Comparison of ENCODE assay signal across 38 cellular contexts in the genomic region with DNA sequence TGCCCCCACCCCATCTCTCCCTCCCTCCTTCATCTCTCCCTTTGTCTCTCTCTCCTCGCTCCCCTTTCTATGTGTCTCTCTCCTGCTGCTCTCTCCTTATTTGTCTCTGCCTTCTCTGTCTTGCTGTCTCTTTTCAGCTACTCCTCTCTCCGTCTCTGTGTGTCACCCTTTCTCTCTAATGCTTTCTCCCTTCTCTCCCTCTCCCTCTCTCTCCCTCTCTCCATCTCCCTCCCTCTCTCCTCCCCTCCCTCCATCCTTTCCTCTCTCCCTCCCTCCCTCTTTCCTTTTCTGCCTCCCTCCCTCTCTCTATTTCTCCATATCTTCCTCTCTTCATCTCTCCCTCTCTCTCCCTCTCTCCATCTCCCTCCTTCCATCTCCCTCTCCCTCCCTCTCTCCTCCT. TPM values are rescaled to one million over a fixed set of nuclear protein-coding genes. Genes with fewer than 3 reads are reported as not detected.
"Had no signal": no experiment of that assay in that cellular context is flagged by ENCODE, and none has a peak within 500 bp of the region (broad histone marks: within the 10 kb centered on the region; RNA-seq: fewer than 3 reads in every experiment).

No MANE protein-coding gene starts in this region.

- H3K36me3 ChIP-seq: brain microvascular endothelial cell, esophagus muscularis mucosa, gastrocnemius medialis, heart right ventricle, WERI-Rb-1 had no signal

- FAIRE-seq: astrocyte, bronchial epithelial cell had no signal

- DNase-seq: activated B cell treated with CpG ODN at 0.5 μM for 24 hours; activated CD4-positive, alpha-beta T cell treated with anti-CD3 and anti-CD28 coated beads for 48 hours; activated CD4-positive, alpha-beta T cell treated with anti-CD3 and anti-CD28 coated beads, Interleukin-2, amount 50 U/mL, for 1 hour; activated CD4-positive, alpha-beta T cell treated with anti-CD3 and anti-CD28 coated beads, Interleukin-2, amount 50 U/mL, for 48 hours; activated CD8-positive, alpha-beta memory T cell treated with anti-CD3 and anti-CD28 coated beads for 24 hours; activated CD8-positive, alpha-beta T cell treated with anti-CD3 and anti-CD28 coated beads for 36 hours; activated effector memory CD4-positive, alpha-beta T cell treated with Interleukin-2 at 50 U/mL for 16 hours; activated gamma-delta T cell treated with Interleukin-2 at 50 U/mL for 16 hours; activated naive CD4-positive, alpha-beta T cell treated with anti-CD3 and anti-CD28 coated beads, Interleukin-2, amount 50 U/mL, for 16 hours; activated naive CD4-positive, alpha-beta T cell treated with Interleukin-2 at 50 U/mL for 16 hours; activated T-cell treated with anti-CD3 and anti-CD28 coated beads, Interleukin-2, amount 50 U/mL, for 4 hours; amniotic stem cell; anterior cingulate cortex; brain microvascular endothelial cell; effector memory CD4-positive, alpha-beta T cell; endodermal cell; erythroblast; foreskin keratinocyte; gastrocnemius medialis; heart right ventricle; T-helper 1 cell; T-helper 17 cell; T1000; WERI-Rb-1 had no signal

- H3K4me1 ChIP-seq: foreskin keratinocyte had no signal

- H3K27ac ChIP-seq: brain microvascular endothelial cell, coronary artery, dorsolateral prefrontal cortex, esophagus muscularis mucosa, foreskin keratinocyte, gastrocnemius medialis, heart right ventricle, WERI-Rb-1 had no signal

- H3K36me3 Mint-ChIP-seq: activated naive CD8-positive, alpha-beta T cell had no signal

- H3K4me3 Mint-ChIP-seq: activated B cell treated with CpG ODN at 0.5 μM for 24 hours; activated CD8-positive, alpha-beta T cell treated with anti-CD3 and anti-CD28 coated beads for 36 hours; activated naive CD8-positive, alpha-beta T cell; activated T-cell treated with anti-CD3 and anti-CD28 coated beads, Interleukin-2, amount 50 U/mL, for 4 hours; activated T-helper 17 cell treated with anti-CD3 and anti-CD28 coated beads, Interleukin-2, amount 50 U/mL, for 72 hours; central memory CD8-positive, alpha-beta T cell; dendritic cell treated with granulocyte-macrophage colony-stimulating factor and Interleukin-4, amounts not matched to agents 40 ng/mL and 50 ng/mL, for 4 days; endodermal cell; T-helper 17 cell; T-helper 2 cell treated with Interferon-gamma antibody and Interleukin-4, amounts not matched to agents 5 μg/mL and 100 μg/mL, for 36 hours had no signal

- H3K9me3 Mint-ChIP-seq: activated B cell treated with CpG ODN at 0.5 μM for 24 hours; activated CD8-positive, alpha-beta T cell treated with anti-CD3 and anti-CD28 coated beads for 36 hours; activated T-cell treated with anti-CD3 and anti-CD28 coated beads, Interleukin-2, amount 50 U/mL, for 4 hours; activated T-helper 17 cell treated with anti-CD3 and anti-CD28 coated beads, Interleukin-2, amount 50 U/mL, for 72 hours; central memory CD8-positive, alpha-beta T cell; dendritic cell treated with granulocyte-macrophage colony-stimulating factor and Interleukin-4, amounts not matched to agents 40 ng/mL and 50 ng/mL, for 4 days; endodermal cell; T-helper 2 cell treated with Interferon-gamma antibody and Interleukin-4, amounts not matched to agents 5 μg/mL and 100 μg/mL, for 36 hours had no signal

- H3K9me3 ChIP-seq: esophagus muscularis mucosa, gastrocnemius medialis, heart right ventricle had no signal

- H3K4me1 Mint-ChIP-seq: central memory CD8-positive, alpha-beta T cell; endodermal cell had no signal

- ATAC-seq: activated CD4-positive, CD25-positive, alpha-beta regulatory T cell treated with anti-CD3 and anti-CD28 coated beads, Interleukin-2, amount 50 U/mL, for 24 hours; activated CD8-positive, alpha-beta T cell treated with anti-CD3 and anti-CD28 coated beads for 36 hours; activated T-cell treated with anti-CD3 and anti-CD28 coated beads, Interleukin-2, amount 50 U/mL, for 4 hours; activated T-helper 17 cell treated with anti-CD3 and anti-CD28 coated beads, Interleukin-2, amount 50 U/mL, for 72 hours; foreskin keratinocyte; gastrocnemius medialis; heart right ventricle; T-helper 17 cell had no signal

- H3K27ac Mint-ChIP-seq: activated B cell treated with CpG ODN at 0.5 μM for 24 hours; activated CD8-positive, alpha-beta T cell treated with anti-CD3 and anti-CD28 coated beads for 36 hours; activated naive CD8-positive, alpha-beta T cell; activated T-helper 17 cell treated with anti-CD3 and anti-CD28 coated beads, Interleukin-2, amount 50 U/mL, for 72 hours; dendritic cell treated with granulocyte-macrophage colony-stimulating factor and Interleukin-4, amounts not matched to agents 40 ng/mL and 50 ng/mL, for 4 days; endodermal cell; T-helper 17 cell; T-helper 2 cell treated with Interferon-gamma antibody and Interleukin-4, amounts not matched to agents 5 μg/mL and 100 μg/mL, for 36 hours had no signal

- H3K4me3 ChIP-seq: coronary artery, dorsolateral prefrontal cortex, esophagus muscularis mucosa, gastrocnemius medialis, heart right ventricle had no signal

RNA-seq across cellular contexts. Expression of gene ATP4A, which starts 0.7 kb away (rescaled TPM):
- total RNA-seq: activated B cell treated with CpG ODN at 0.5 μM for 24 hours; activated CD8-positive, alpha-beta T cell treated with anti-CD3 and anti-CD28 coated beads for 36 hours; activated T-cell treated with anti-CD3 and anti-CD28 coated beads, Interleukin-2, amount 50 U/mL, for 4 hours; activated T-helper 17 cell treated with anti-CD3 and anti-CD28 coated beads, Interleukin-2, amount 50 U/mL, for 72 hours; astrocyte; bronchial epithelial cell; cardiac septum; cerebellum; esophagus muscularis mucosa; foreskin keratinocyte; gastrocnemius medialis; heart right ventricle; T-helper 17 cell had no signal
- polyA plus RNA-seq: foreskin keratinocyte, heart right ventricle had no signal

RNA-seq across cellular contexts. Expression of gene PMIS2, which starts 23.2 kb away (rescaled TPM):
- total RNA-seq: activated B cell treated with CpG ODN at 0.5 μM for 24 hours; activated CD8-positive, alpha-beta T cell treated with anti-CD3 and anti-CD28 coated beads for 36 hours; activated T-cell treated with anti-CD3 and anti-CD28 coated beads, Interleukin-2, amount 50 U/mL, for 4 hours; activated T-helper 17 cell treated with anti-CD3 and anti-CD28 coated beads, Interleukin-2, amount 50 U/mL, for 72 hours; astrocyte; bronchial epithelial cell; cardiac septum; cerebellum; endodermal cell; esophagus muscularis mucosa; foreskin keratinocyte; gastrocnemius medialis; heart right ventricle; T-helper 17 cell had no signal
- polyA plus RNA-seq: adipose tissue, foreskin keratinocyte, heart right ventricle had no signal

RNA-seq across cellular contexts. Expression of gene GAPDHS, which starts 29.5 kb away (rescaled TPM):
- total RNA-seq: activated B cell treated with CpG ODN at 0.5 μM for 24 hours; activated CD8-positive, alpha-beta T cell treated with anti-CD3 and anti-CD28 coated beads for 36 hours; activated T-cell treated with anti-CD3 and anti-CD28 coated beads, Interleukin-2, amount 50 U/mL, for 4 hours; activated T-helper 17 cell treated with anti-CD3 and anti-CD28 coated beads, Interleukin-2, amount 50 U/mL, for 72 hours; astrocyte; bronchial epithelial cell; cardiac septum; cerebellum; endodermal cell; esophagus muscularis mucosa; foreskin keratinocyte; gastrocnemius medialis; heart right ventricle; T-helper 17 cell had no signal
- polyA plus RNA-seq: adipose tissue, foreskin keratinocyte, heart right ventricle had no signal

RNA-seq across cellular contexts. Expression of gene SBSN, which starts 34.7 kb away (rescaled TPM):
- total RNA-seq: activated B cell treated with CpG ODN at 0.5 μM for 24 hours; activated CD8-positive, alpha-beta T cell treated with anti-CD3 and anti-CD28 coated beads for 36 hours; activated T-cell treated with anti-CD3 and anti-CD28 coated beads, Interleukin-2, amount 50 U/mL, for 4 hours; activated T-helper 17 cell treated with anti-CD3 and anti-CD28 coated beads, Interleukin-2, amount 50 U/mL, for 72 hours; cardiac septum; cerebellum; endodermal cell; esophagus muscularis mucosa; gastrocnemius medialis; heart right ventricle; T-helper 17 cell had no signal
